In genomic region chr7:55553087-55553345, GRCh38 we compare ENCODE assay signal across 18 cellular contexts. TPM values are rescaled to one million over a fixed set of nuclear protein-coding genes. Genes with fewer than 3 reads are reported as not detected.
DNase-seq lines count a peak whose midpoint lies in the region; ATAC-seq, FAIRE-seq and TF ChIP-seq lines count a peak whose summit lies in the region.
"Had no signal": no experiment of that assay in that cellular context is flagged by ENCODE, and none has a peak within 500 bp of the region (broad histone marks: within the 10 kb centered on the region; RNA-seq: fewer than 3 reads in every experiment).

No MANE protein-coding gene starts in this region.

- peaks cover 100% of the 10 kb centered on the region for H3K4me1 ChIP-seq in PC-9 (replicated peaks; ENCODE audit: insufficient read depth)
- H3K4me1 ChIP-seq in endothelial cell of umbilical vein (ENCODE audit: control insufficient read depth, extremely low read depth, insufficient read depth, low read length), result peaks cover 51% of the 10 kb centered on the region
- H3K4me1 ChIP-seq in sigmoid colon, result peaks cover 0 to 32% (median 17%) of the 10 kb centered on the region in 4 donors
- peaks cover 81% of the 10 kb centered on the region for H3K4me1 ChIP-seq in CD8-positive, alpha-beta memory T cell (ENCODE audit: insufficient read depth, low read length)

- H3K9me2 ChIP-seq in PC-9 (ENCODE audit: insufficient read depth), result no peaks in the 10 kb centered on the region

- peaks cover 93% of the 10 kb centered on the region for H3K79me2 ChIP-seq in PC-9 (ENCODE audit: low read depth)
- H3K79me2 ChIP-seq in endothelial cell of umbilical vein (ENCODE audit: control insufficient read depth, insufficient read depth, low read length), result peaks cover 94% of the 10 kb centered on the region

- TF ChIP-seq POLR2A in endothelial cell of umbilical vein (IDR thresholded peaks at IDR 0.05; ENCODE audit: low read depth, low read length) (no peak), sigmoid colon (IDR thresholded peaks at IDR 0.05) (no peak)

- H3K36me3 ChIP-seq in PC-9 (ENCODE audit: low read depth), result peaks cover 14% of the 10 kb centered on the region; the same call in 1 of the 2 replicates
- H3K36me3 ChIP-seq in endothelial cell of umbilical vein (ENCODE audit: control insufficient read depth in 2 of 2, extremely low read depth in 1 of 2, insufficient read depth in 2 of 2, low read length in 2 of 2), result peaks cover 4 to 7% of the 10 kb centered on the region in 2 experiments
- no peaks in the 10 kb centered on the region for H3K36me3 ChIP-seq in sigmoid colon
- H3K36me3 ChIP-seq in CD8-positive, alpha-beta memory T cell (ENCODE audit: insufficient read depth, low read length), result peaks cover 7% of the 10 kb centered on the region
- H3K36me3 ChIP-seq: suprapubic skin had no signal

- H3F3A ChIP-seq in PC-9 (ENCODE audit: insufficient read depth, low read depth), result peaks cover 56% of the 10 kb centered on the region

- FAIRE-seq in endothelial cell of umbilical vein (lab: Jason Lieb, UNC), result no peak

- H4K20me1 ChIP-seq in PC-9 (ENCODE audit: insufficient read depth) (no peaks in the 10 kb centered on the region), endothelial cell of umbilical vein (replicated peaks; ENCODE audit: control insufficient read depth, extremely low read depth, insufficient read depth, low read length) (peaks cover 11% of the 10 kb centered on the region)

- TF ChIP-seq EP300 in sigmoid colon (IDR thresholded peaks at IDR 0.05), result no peak

- dilution Hi-C loops in endothelial cell of umbilical vein (cut with MboI; ENCODE audit: extremely low pct_ligation_motif_present, low sequenced_read_pairs), result no loop called here

- peak overlapping the region; percentile 39 for H3K9ac ChIP-seq in endothelial cell of umbilical vein (replicated peaks; ENCODE audit: extremely low read depth, insufficient read depth, low read length)

- H3K4me1 Mint-ChIP-seq in CD14-positive monocyte, result peaks cover 49% of the 10 kb centered on the region
- peaks cover 91% of the 10 kb centered on the region for H3K4me1 Mint-ChIP-seq in activated CD8-positive, alpha-beta T cell treated with anti-CD3 and anti-CD28 coated beads for 36 hours (ENCODE audit: low read depth)
- peaks cover 86 to 100% (median 98%) of the 10 kb centered on the region in 3 donors for H3K4me1 Mint-ChIP-seq in CD8-positive, alpha-beta memory T cell

- no peak for ATAC-seq in activated CD8-positive, alpha-beta T cell treated with anti-CD3 and anti-CD28 coated beads for 36 hours
- ATAC-seq: activated CD4-positive, alpha-beta T cell treated with anti-CD3 and anti-CD28 coated beads for 36 hours had no signal

- H3K9me1 ChIP-seq in endothelial cell of umbilical vein (replicated peaks; ENCODE audit: control insufficient read depth, extremely low read depth, insufficient read depth, low read length), result no peaks in the 10 kb centered on the region

- H3K27ac ChIP-seq in PC-9 (peak overlapping the region; percentile 82), endothelial cell of umbilical vein (ENCODE audit: insufficient read depth, low read depth, low read length) (peak overlapping the region; percentile 82), sigmoid colon (peak overlapping the region in 3 of 4 donors; percentile 40 to 59 (median 50))
- no peak overlapping the region for H3K27ac ChIP-seq in CD8-positive, alpha-beta memory T cell (ENCODE audit: low read depth, low read length)
- H3K27ac ChIP-seq: body of pancreas had no signal

- H3K4me3 ChIP-seq in PC-9 (peak overlapping the region; percentile 45), endothelial cell of umbilical vein (replicated peaks in 1 of 3; ENCODE audit: insufficient read depth in 1 of 3, low read depth in 1 of 3, low read length in 3 of 3) (peak overlapping the region in 1 of 3 experiments; percentile 43), sigmoid colon (no peak overlapping the region)
- no peak overlapping the region for H3K4me3 ChIP-seq in CD8-positive, alpha-beta memory T cell (ENCODE audit: low read length)
- H3K4me3 ChIP-seq: body of pancreas, suprapubic skin had no signal

- H3K36me3 Mint-ChIP-seq in CD14-positive monocyte, result peaks cover 38 to 45% of the 10 kb centered on the region in 2 donors
- peaks cover 21% of the 10 kb centered on the region for H3K36me3 Mint-ChIP-seq in activated CD8-positive, alpha-beta T cell treated with anti-CD3 and anti-CD28 coated beads for 36 hours (ENCODE audit: low read depth)
- peaks cover 0 to 39% (median 5%) of the 10 kb centered on the region in 3 donors for H3K36me3 Mint-ChIP-seq in CD8-positive, alpha-beta memory T cell

- no peaks in the 10 kb centered on the region for H3K9me3 Mint-ChIP-seq in CD14-positive monocyte
- H3K9me3 Mint-ChIP-seq in activated CD8-positive, alpha-beta T cell treated with anti-CD3 and anti-CD28 coated beads for 36 hours, result no peaks in the 10 kb centered on the region
- H3K9me3 Mint-ChIP-seq in CD8-positive, alpha-beta memory T cell, result no peaks in the 10 kb centered on the region
- H3K9me3 Mint-ChIP-seq: activated naive CD4-positive, alpha-beta T cell treated with anti-CD3 and anti-CD28 coated beads for 36 hours; H9; nephron progenitor cell had no signal

- peak overlapping the region; percentile 73 for H3K4me2 ChIP-seq in PC-9
- H3K4me2 ChIP-seq in endothelial cell of umbilical vein (ENCODE audit: insufficient read depth, low read length), result peak overlapping the region; percentile 89

- intact Hi-C loops in CD14-positive monocyte (cut with micrococcal nuclease), result loop anchor here in 1 of 2 donors (5.0 kb wide), 1 partner anchor 46 kb away; no protein-coding TSS in a partner anchor
- intact Hi-C loops in PC-9 (cut with micrococcal nuclease; ENCODE audit: unreplicated experiment), result no loop called here
- intact Hi-C loops in endothelial cell of umbilical vein (cut with micrococcal nuclease), result loop anchor here (5.0 kb wide), 1 partner anchor 186 kb away; the partner anchor contains the start of gene LANCL2
- intact Hi-C loops in sigmoid colon (cut with DNase I), result no loop called here
- intact Hi-C loops in activated CD8-positive, alpha-beta T cell treated with anti-CD3 and anti-CD28 coated beads for 36 hours (cut with micrococcal nuclease), result no loop called here

- H3K27me3 ChIP-seq in PC-9 (ENCODE audit: insufficient read depth, low read depth) (no peaks in the 10 kb centered on the region), endothelial cell of umbilical vein (ENCODE audit: control insufficient read depth in 2 of 2, insufficient read depth in 2 of 2, low read length in 2 of 2) (no peaks in the 10 kb centered on the region), sigmoid colon (no peaks in the 10 kb centered on the region)
- no peaks in the 10 kb centered on the region for H3K27me3 ChIP-seq in CD8-positive, alpha-beta memory T cell (ENCODE audit: insufficient read depth, low read length, poor library complexity, severe bottlenecking)
- H3K27me3 ChIP-seq: body of pancreas, suprapubic skin had no signal

- DNase-seq in CD14-positive monocyte (ENCODE audit: low spot score) (no peak), PC-9 (no peak), endothelial cell of umbilical vein (ENCODE audit: low read depth, low spot score) (no peak), sigmoid colon (no peak), cortex of kidney (lab: John Stamatoyannopoulos, UW) (no peak)
- no peak for DNase-seq in activated CD8-positive, alpha-beta T cell treated with anti-CD3 and anti-CD28 coated beads for 36 hours
- no peak for DNase-seq in activated CD4-positive, alpha-beta T cell treated with anti-CD3 and anti-CD28 coated beads for 1 hour
- DNase-seq in CD8-positive, alpha-beta memory T cell, result no peak
- DNase-seq: activated CD4-positive, alpha-beta T cell treated with anti-CD3 and anti-CD28 coated beads for 36 hours; activated naive CD4-positive, alpha-beta T cell treated with anti-CD3 and anti-CD28 coated beads for 36 hours; H9; NCI-H1436; nephron progenitor cell; NK-92 treated with Interleukin-12 subunit alpha and Interleukin-12 subunit beta, amount 100 ng/mL, for 24 hours; SIG-M5; T1000 had no signal

- BruUV-seq in PC-9 (replicated peaks; lab: Mats Ljungman, UMichigan) (no TSS peak), endothelial cell of umbilical vein (replicated peaks; lab: Mats Ljungman, UMichigan) (no TSS peak)

- H2AFZ ChIP-seq in PC-9, result no peak overlapping the region
- no peak overlapping the region for H2AFZ ChIP-seq in endothelial cell of umbilical vein (ENCODE audit: low read depth, low read length)

- peak overlapping the region in 5 of 7 donors; percentile 42 to 92 (median 83) for H3K27ac Mint-ChIP-seq in CD14-positive monocyte
- no peak overlapping the region for H3K27ac Mint-ChIP-seq in activated CD8-positive, alpha-beta T cell treated with anti-CD3 and anti-CD28 coated beads for 36 hours
- H3K27ac Mint-ChIP-seq in CD8-positive, alpha-beta memory T cell, result no peak overlapping the region
- H3K27ac Mint-ChIP-seq: activated CD4-positive, alpha-beta T cell treated with anti-CD3 and anti-CD28 coated beads for 36 hours; activated naive CD4-positive, alpha-beta T cell treated with anti-CD3 and anti-CD28 coated beads for 36 hours had no signal

- TF ChIP-seq CTCF in CD14-positive monocyte (IDR thresholded peaks at IDR 0.05) (no peak), PC-9 (conservative IDR thresholded peaks at IDR 0.05) (no peak), endothelial cell of umbilical vein (IDR thresholded peaks at IDR 0.05; ENCODE audit: extremely low read depth in 1 of 2, insufficient read depth in 1 of 2, low read depth in 1 of 2, low read length in 2 of 2) (no peak), sigmoid colon (IDR thresholded peaks at IDR 0.05) (no peak)
- no peak for TF ChIP-seq CTCF in activated CD8-positive, alpha-beta T cell treated with anti-CD3 and anti-CD28 coated beads for 36 hours (IDR thresholded peaks at IDR 0.05)

- POLR2A ChIA-PET in PC-9 (lab: Charles Lee; ENCODE audit: unreplicated experiment) (interaction anchor here (0.5 to 0.6 kb wide), 3 partner anchors 18 to 532 kb away, joined by 3 to 8 read pairs (median 3); no protein-coding TSS in a partner anchor), endothelial cell of umbilical vein (lab: Charles Lee) (interaction anchor here (1.4 kb wide), 1 partner anchor 19 kb away, joined by 4 read pairs; the partner anchor contains the start of gene VOPP1)
- POLR2A ChIA-PET in activated CD8-positive, alpha-beta T cell treated with anti-CD3 and anti-CD28 coated beads for 36 hours (lab: Charles Lee), result interaction anchor here (1.0 to 1.3 kb wide), 3 partner anchors 9 to 18 kb away, joined by 3 read pairs; no protein-coding TSS in a partner anchor
- POLR2A ChIA-PET in CD8-positive, alpha-beta memory T cell (lab: Charles Lee), result interaction anchor here (1.4 kb wide), 1 partner anchor 20 kb away, joined by 3 read pairs; no protein-coding TSS in a partner anchor

- CTCF ChIA-PET in PC-9 (lab: Charles Lee) (no interaction called here), endothelial cell of umbilical vein (lab: Charles Lee) (interaction anchor here (0.8 to 2.7 kb wide), 10 partner anchors 9 to 41 kb away, joined by 3 to 10 read pairs (median 6); no protein-coding TSS in a partner anchor)
- CTCF ChIA-PET in activated CD8-positive, alpha-beta T cell treated with anti-CD3 and anti-CD28 coated beads for 36 hours (lab: Charles Lee), result interaction anchor here (0.9 to 1.6 kb wide), 3 partner anchors 9 to 138 kb away, joined by 3 to 4 read pairs (median 3); no protein-coding TSS in a partner anchor
- CTCF ChIA-PET in CD8-positive, alpha-beta memory T cell (lab: Charles Lee), result no interaction called here

- H3K4me3 Mint-ChIP-seq in CD14-positive monocyte, result no peak overlapping the region
- H3K4me3 Mint-ChIP-seq in activated CD8-positive, alpha-beta T cell treated with anti-CD3 and anti-CD28 coated beads for 36 hours, result no peak overlapping the region
- no peak overlapping the region for H3K4me3 Mint-ChIP-seq in CD8-positive, alpha-beta memory T cell
- H3K4me3 Mint-ChIP-seq: activated CD4-positive, alpha-beta T cell treated with anti-CD3 and anti-CD28 coated beads for 36 hours; activated naive CD4-positive, alpha-beta T cell treated with anti-CD3 and anti-CD28 coated beads for 36 hours; H9; nephron progenitor cell had no signal

- H3K9me3 ChIP-seq in PC-9 (ENCODE audit: insufficient read depth, low read depth), result no peaks in the 10 kb centered on the region
- no peaks in the 10 kb centered on the region for H3K9me3 ChIP-seq in endothelial cell of umbilical vein (replicated peaks; ENCODE audit: control insufficient read depth, insufficient read depth, low read length)
- no peaks in the 10 kb centered on the region for H3K9me3 ChIP-seq in sigmoid colon
- H3K9me3 ChIP-seq in CD8-positive, alpha-beta memory T cell (ENCODE audit: low read length), result no peaks in the 10 kb centered on the region
- H3K9me3 ChIP-seq: body of pancreas, suprapubic skin had no signal

- no peaks in the 10 kb centered on the region for H3K27me3 Mint-ChIP-seq in CD14-positive monocyte (ENCODE audit: low read depth in 3 of 3)
- H3K27me3 Mint-ChIP-seq in activated CD8-positive, alpha-beta T cell treated with anti-CD3 and anti-CD28 coated beads for 36 hours, result no peaks in the 10 kb centered on the region
- peaks cover 0 to 4% of the 10 kb centered on the region in 2 donors for H3K27me3 Mint-ChIP-seq in CD8-positive, alpha-beta memory T cell
- H3K27me3 Mint-ChIP-seq: activated CD4-positive, alpha-beta T cell treated with anti-CD3 and anti-CD28 coated beads for 36 hours had no signal

RNA-seq across cellular contexts. Expression of gene VOPP1, which starts 19.3 kb away (rescaled TPM):
- polyA plus RNA-seq in CD14-positive monocyte, result 10 to 100 TPM; 16.7 to 18.0 TPM
- 200 and 207 TPM in 2 replicates for total RNA-seq in PC-9 (2021)
- 154 and 159 TPM in 2 replicates for total RNA-seq in endothelial cell of umbilical vein
- polyA plus RNA-seq in endothelial cell of umbilical vein, result 85.6 and 86.2 TPM in 2 replicates
- polyA plus RNA-seq in endothelial cell of umbilical vein (2011; cell fraction: cytosol; rRNA removed), result 75.4 and 78.2 TPM in 2 replicates
- polyA plus RNA-seq in endothelial cell of umbilical vein (2011; cell fraction: nucleus; rRNA removed), result 48.0 and 51.2 TPM in 2 replicates
- polyA plus RNA-seq in endothelial cell of umbilical vein (2012), result 105 and 140 TPM in 2 replicates
- 159 and 181 TPM in 2 replicates for polyA minus RNA-seq in endothelial cell of umbilical vein
- 29.9 TPM for polyA minus RNA-seq in endothelial cell of umbilical vein (2011; cell fraction: cytosol; rRNA and poly(A)+ RNA removed)
- polyA minus RNA-seq in endothelial cell of umbilical vein (2011; cell fraction: nucleus; rRNA and poly(A)+ RNA removed), result 54.7 and 67.8 TPM in 2 replicates
- 10 to 100 TPM; 22.2 to 26.4 (median 24.3) TPM for total RNA-seq in sigmoid colon
- 10 to 100 TPM; 57.8 to 59.5 (median 59.5) TPM for polyA plus RNA-seq in sigmoid colon
- 10 to 100 TPM; 32.6 to 34.7 TPM for total RNA-seq in activated CD8-positive, alpha-beta T cell treated with anti-CD3 and anti-CD28 coated beads for 36 hours
- 10 to 100 TPM; 65.6 to 67.3 TPM for total RNA-seq in CD8-positive, alpha-beta memory T cell
- 34.8 TPM for polyA plus RNA-seq in CD8-positive, alpha-beta memory T cell

Comparison
In these comparisons a context has a peak if more than half of its experiments do, and no peak if none do; other contexts are left out.
1. H3K27ac Mint-ChIP-seq: peak in CD14-positive monocyte (5 of 7); none in activated CD8-positive, alpha-beta T cell treated with anti-CD3 and anti-CD28 coated beads for 36 hours (single experiment) and CD8-positive, alpha-beta memory T cell (0 of 8).
2. CTCF ChIA-PET loops: an anchor here in endothelial cell of umbilical vein (0.8 to 2.7 kb wide) and activated CD8-positive, alpha-beta T cell treated with anti-CD3 and anti-CD28 coated beads for 36 hours (0.9 to 1.6 kb wide); none called in PC-9 and CD8-positive, alpha-beta memory T cell.